ENCODE assay signal across 8 cellular contexts in the genomic region with DNA sequence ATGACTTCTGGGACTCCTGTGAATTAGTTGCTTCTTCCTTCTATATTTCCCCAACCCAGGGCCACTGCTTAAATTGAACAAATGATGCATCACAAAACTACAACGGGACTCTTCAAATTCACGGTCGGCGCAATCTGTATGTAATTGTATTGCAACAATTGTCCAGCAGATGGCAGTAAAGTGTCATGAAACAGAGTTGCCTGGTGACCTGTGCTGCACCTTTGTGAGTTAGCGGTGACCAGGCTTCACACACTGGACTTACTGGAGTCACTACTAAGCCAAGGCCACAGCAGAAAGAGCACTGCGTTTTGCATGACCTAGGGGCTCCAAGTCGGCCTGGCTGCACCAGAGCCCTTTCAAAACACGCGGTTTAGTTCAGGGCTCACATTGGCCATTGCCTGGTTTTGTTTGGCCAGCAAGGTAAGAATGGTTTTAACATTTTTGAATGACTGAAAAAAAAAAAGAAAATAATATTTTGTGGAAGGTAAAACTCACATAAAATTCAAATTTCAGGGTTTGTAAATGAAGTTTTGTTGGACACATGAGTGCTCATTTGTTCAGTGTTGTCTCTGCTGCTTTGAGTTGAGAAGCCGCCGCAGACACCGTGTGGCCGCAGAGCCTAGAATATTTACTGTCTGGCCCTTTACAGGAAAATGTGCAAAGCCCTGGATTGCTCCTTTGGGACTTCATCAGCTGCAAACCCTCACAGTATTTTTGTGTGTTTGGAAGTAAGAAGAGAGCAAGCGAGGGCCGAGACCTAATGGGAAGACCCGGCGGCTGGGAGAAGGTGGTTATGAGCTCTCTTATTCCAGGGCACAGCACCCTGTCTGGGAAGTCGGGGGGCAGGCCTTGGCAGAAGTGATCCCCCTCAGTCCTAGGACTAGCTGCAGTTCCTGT. TPM values are rescaled to one million over a fixed set of nuclear protein-coding genes. Genes with fewer than 3 reads are reported as not detected.
DNase-seq lines count a peak whose midpoint lies in the region; ATAC-seq and TF ChIP-seq lines count a peak whose summit lies in the region.

No MANE protein-coding gene starts in this region.

- H3K27me3 ChIP-seq in A673 (replicated peaks; ENCODE audit: insufficient read depth, low read depth, low read length, poor library complexity) (peaks cover 4% of the 10 kb centered on the region), OCI-LY1 (ENCODE audit: insufficient read depth, low read length) (peaks cover 4% of the 10 kb centered on the region; the same call in 1 of the 2 replicates), trophoblast cell (ENCODE audit: insufficient read depth, low read length) (no peaks in the 10 kb centered on the region)

- POLR2A ChIA-PET in A673 (lab: Charles Lee; ENCODE audit: low non-redundant PET) = no interaction called here

- H2AK5ac ChIP-seq in trophoblast cell (ENCODE audit: low read length) = no peak overlapping the region

- H2BK120ac ChIP-seq in trophoblast cell (ENCODE audit: insufficient read depth, low read length, poor library complexity) = no peak overlapping the region

- H3K4me2 ChIP-seq in OCI-LY1 (ENCODE audit: low read length) = no peak overlapping the region
- H3K4me2 ChIP-seq in trophoblast cell (ENCODE audit: low read length) = no peak overlapping the region

- no peak overlapping the region for H3K27ac Mint-ChIP-seq in activated naive CD4-positive, alpha-beta T cell treated with anti-CD3 and anti-CD28 coated beads for 36 hours

- no peak overlapping the region for H3K9ac ChIP-seq in OCI-LY1 (ENCODE audit: low read length)
- no peak overlapping the region for H3K9ac ChIP-seq in trophoblast cell (ENCODE audit: low read length)

- no CpG with 5 or more reads among the region's 18 CpGs for WGBS in trophoblast cell (ENCODE audit: extremely low coverage, insufficient coverage, insufficient read length)

- H3K36me3 ChIP-seq in A673 (ENCODE audit: insufficient read depth, low read length, poor library complexity, severe bottlenecking) (no peaks in the 10 kb centered on the region), OCI-LY1 (ENCODE audit: insufficient read depth, low read length) (no peaks in the 10 kb centered on the region), trophoblast cell (ENCODE audit: control insufficient read depth in 1 of 2, insufficient read depth in 2 of 2, low read length in 2 of 2) (no peaks in the 10 kb centered on the region)

- no peaks in the 10 kb centered on the region for H3K36me3 Mint-ChIP-seq in activated naive CD4-positive, alpha-beta T cell treated with anti-CD3 and anti-CD28 coated beads for 36 hours (ENCODE audit: low read depth)

- peaks cover 3% of the 10 kb centered on the region for H3K4me1 Mint-ChIP-seq in activated naive CD4-positive, alpha-beta T cell treated with anti-CD3 and anti-CD28 coated beads for 36 hours (ENCODE audit: low read depth)

- no peak overlapping the region for H3K4me3 Mint-ChIP-seq in activated naive CD4-positive, alpha-beta T cell treated with anti-CD3 and anti-CD28 coated beads for 36 hours

- H3K27me3 Mint-ChIP-seq in activated naive CD4-positive, alpha-beta T cell treated with anti-CD3 and anti-CD28 coated beads for 36 hours (ENCODE audit: low read depth) = peaks cover 32% of the 10 kb centered on the region

- intact Hi-C loops in A673 (cut with micrococcal nuclease; ENCODE audit: unreplicated experiment) = loop anchor here (2.0 to 10.0 kb wide), 4 partner anchors 633 to 1303 kb away; a partner anchor contains a TSS
- intact Hi-C loops in activated naive CD4-positive, alpha-beta T cell treated with anti-CD3 and anti-CD28 coated beads for 36 hours (cut with micrococcal nuclease) = loop anchor here (1.0 to 5.0 kb wide), 5 partner anchors 360 to 1193 kb away; no protein-coding TSS in a partner anchor

- no peaks in the 10 kb centered on the region for H4K20me1 ChIP-seq in OCI-LY1 (ENCODE audit: insufficient read depth, low read length)

- no peak overlapping the region for H3K4ac ChIP-seq in trophoblast cell (ENCODE audit: low read depth, low read length)

- H3K79me1 ChIP-seq in trophoblast cell (ENCODE audit: low read length) = no peaks in the 10 kb centered on the region

- H3K9me3 Mint-ChIP-seq in activated naive CD4-positive, alpha-beta T cell treated with anti-CD3 and anti-CD28 coated beads for 36 hours = no peaks in the 10 kb centered on the region

- H3K9me3 ChIP-seq in A673 (ENCODE audit: low read depth, low read length, poor library complexity, severe bottlenecking) (no peaks in the 10 kb centered on the region), OCI-LY1 (ENCODE audit: low read length) (no peaks in the 10 kb centered on the region), trophoblast cell (ENCODE audit: insufficient read depth, low read depth, low read length) (peaks cover 3% of the 10 kb centered on the region)

- H3K27ac ChIP-seq in A673 (ENCODE audit: low read depth, low read length, poor library complexity, severe bottlenecking) (no peak overlapping the region), OCI-LY1 (ENCODE audit: low read depth, low read length, poor library complexity, severe bottlenecking) (no peak overlapping the region), trophoblast cell (ENCODE audit: low read depth, low read length) (no peak overlapping the region)

- DNase-seq in A673 (ENCODE audit: low spot score) = peak; percentile 56
- peak; percentile 62 for DNase-seq in activated naive CD4-positive, alpha-beta T cell treated with anti-CD3 and anti-CD28 coated beads for 36 hours
- peak; percentile 67 for DNase-seq in glomerular visceral epithelial cell (ENCODE audit: extremely low spot score)
- peak; percentile 53 to 94 for DNase-seq in trophoblast cell
- DNase-seq in NCI-H2081 treated with DMSO at 0.1 percent for 48 hours (lab: John Stamatoyannopoulos, UW) = no peak

- H3K23ac ChIP-seq in trophoblast cell (ENCODE audit: low read length) = no peak overlapping the region

- H2BK12ac ChIP-seq in trophoblast cell (ENCODE audit: low read length) = no peak overlapping the region

- no peaks in the 10 kb centered on the region for H3K9me2 ChIP-seq in OCI-LY1 (ENCODE audit: low read depth, low read length)

- no peak overlapping the region for H2BK5ac ChIP-seq in trophoblast cell (ENCODE audit: low read depth, low read length, poor library complexity)

- TF ChIP-seq CTCF in A673 (conservative IDR thresholded peaks at IDR 0.05; ENCODE audit: low read depth, low read length) (peak; percentile 85), GM12875 (IDR thresholded peaks at IDR 0.05; ENCODE audit: borderline replicate concordance, insufficient read depth, low read depth, low read length) (peak; percentile 61), OCI-LY1 (IDR thresholded peaks at IDR 0.05; ENCODE audit: low read length) (peak; percentile 80)

- H2AFZ ChIP-seq in OCI-LY1 (ENCODE audit: low read length) (no peak overlapping the region), trophoblast cell (ENCODE audit: insufficient read depth, low read length, poor library complexity) (no peak overlapping the region)

- H3K79me2 ChIP-seq in OCI-LY1 (ENCODE audit: insufficient read depth, low read length) = no peaks in the 10 kb centered on the region
- no peaks in the 10 kb centered on the region for H3K79me2 ChIP-seq in trophoblast cell (ENCODE audit: control insufficient read depth, insufficient read depth, low read length, poor library complexity)

- BruUV-seq in A673 (replicated peaks; lab: Mats Ljungman, UMichigan) = no TSS peak

- H3K4me3 ChIP-seq in A673 (ENCODE audit: low read depth, low read length, poor library complexity, severe bottlenecking) = no peak overlapping the region
- H3K4me3 ChIP-seq in GM12875 (ENCODE audit: low read depth, low read length) = no peak overlapping the region
- no peak overlapping the region for H3K4me3 ChIP-seq in OCI-LY1 (ENCODE audit: low read depth, low read length, poor library complexity, severe bottlenecking)
- no peak overlapping the region for H3K4me3 ChIP-seq in trophoblast cell (ENCODE audit: low read depth, low read length)

- no peak overlapping the region for H4K8ac ChIP-seq in trophoblast cell (ENCODE audit: low read depth, low read length)

- H3K14ac ChIP-seq in trophoblast cell (ENCODE audit: low read length) = no peak overlapping the region

- H3K4me1 ChIP-seq in A673 (ENCODE audit: insufficient read depth, low read length, poor library complexity, severe bottlenecking) = no peaks in the 10 kb centered on the region
- no peaks in the 10 kb centered on the region for H3K4me1 ChIP-seq in OCI-LY1 (ENCODE audit: insufficient read depth, low read length, severe bottlenecking)
- H3K4me1 ChIP-seq in trophoblast cell (ENCODE audit: control insufficient read depth in 1 of 2, insufficient read depth in 2 of 2, low read length in 2 of 2) = no peaks in the 10 kb centered on the region

- no peak overlapping the region for H4K12ac ChIP-seq in trophoblast cell (ENCODE audit: low read depth, low read length)

- H3K18ac ChIP-seq in trophoblast cell (ENCODE audit: low read length) = no peak overlapping the region

- ATAC-seq in HG03175 (IDR thresholded peaks at IDR 0.05; ENCODE audit: unreplicated experiment) = peak; percentile 73

- H3F3A ChIP-seq in OCI-LY1 (ENCODE audit: insufficient read depth, low read length) = no peaks in the 10 kb centered on the region

- H4K91ac ChIP-seq in trophoblast cell (ENCODE audit: low read depth, low read length) = no peak overlapping the region

- CTCF ChIA-PET in A673 (lab: Charles Lee) = interaction anchor here (1.3 kb wide), 1 partner anchor 715 kb away, joined by 3 read pairs; no protein-coding TSS in a partner anchor
- CTCF ChIA-PET in activated naive CD4-positive, alpha-beta T cell treated with anti-CD3 and anti-CD28 coated beads for 36 hours (lab: Charles Lee) = interaction anchor here (0.6 to 3.4 kb wide), 11 partner anchors 11 to 1191 kb away, joined by 3 to 24 read pairs (median 5); no protein-coding TSS in a partner anchor

RNA-seq across cellular contexts. Expression of a gene that starts 23.2 kb away (rescaled TPM):
- total RNA-seq in A673 (2021) = 37.6 and 40.1 TPM in 2 replicates
- 10 to 100 TPM; 17.8 to 17.9 TPM for total RNA-seq in activated naive CD4-positive, alpha-beta T cell treated with anti-CD3 and anti-CD28 coated beads for 36 hours
- 13.0 and 13.4 TPM in 2 replicates for polyA plus RNA-seq in trophoblast cell (2013)
